31 cellular contexts compared by ENCODE assay signal in genomic region chr2:10560626-10561025, GRCh38.
"Had no signal": no experiment of that assay in that cellular context is flagged by ENCODE, and none has a peak within 500 bp of the region (broad histone marks: within the 10 kb centered on the region; RNA-seq: fewer than 3 reads in every experiment).

No MANE protein-coding gene starts in this region.

- ATAC-seq: activated T-cell treated with anti-CD3 and anti-CD28 coated beads, Interleukin-2, amount 50 U/mL, for 72 hours; SK-N-SH treated with all-trans-retinoic acid at 6 μM for 48 hours had no signal

- H3K9me3 Mint-ChIP-seq: activated CD4-positive, alpha-beta memory T cell treated with anti-CD3 and anti-CD28 coated beads for 36 hours; activated CD4-positive, alpha-beta T cell treated with anti-CD3 and anti-CD28 coated beads, Interleukin-2, amount 10 ng/mL, durations not matched to agents 7 days and 5 days; activated T-helper 2 cell treated with anti-CD3 and anti-CD28 coated beads, Interferon-gamma antibody, Interleukin-2, Interleukin-4, amounts not matched to agents 10 μg/mL and 5 μg/mL and 100 μg/mL, durations not matched to agents 14 hours and 24 hours and 36 hours had no signal

- H3K36me3 ChIP-seq: breast epithelium, Peyer's patch, SJSA1 had no signal

- H3K9me3 ChIP-seq: MG63, Peyer's patch, SJSA1 had no signal

- H3K27me3 Mint-ChIP-seq: activated CD4-positive, alpha-beta memory T cell treated with anti-CD3 and anti-CD28 coated beads for 36 hours; activated CD4-positive, alpha-beta T cell treated with anti-CD3 and anti-CD28 coated beads, Interleukin-2, amount 10 ng/mL, durations not matched to agents 7 days and 5 days had no signal

- H3K4me3 Mint-ChIP-seq: activated CD4-positive, alpha-beta memory T cell treated with anti-CD3 and anti-CD28 coated beads for 36 hours; activated CD4-positive, alpha-beta T cell treated with anti-CD3 and anti-CD28 coated beads, Interleukin-2, amount 10 ng/mL, durations not matched to agents 7 days and 5 days; activated T-cell treated with anti-CD3 and anti-CD28 coated beads, Interleukin-2, amount 50 U/mL, for 72 hours had no signal

- FAIRE-seq: TTC549 had no signal

- H3K4me1 ChIP-seq: breast epithelium, SJSA1 had no signal

- DNase-seq: activated CD4-positive, alpha-beta memory T cell treated with anti-CD3 and anti-CD28 coated beads for 36 hours; activated CD4-positive, alpha-beta T cell treated with anti-CD3 and anti-CD28 coated beads, Interleukin-2, amount 10 ng/mL, durations not matched to agents 7 days and 5 days; activated CD4-positive, CD25-positive, alpha-beta regulatory T cell; activated CD8-positive, alpha-beta memory T cell treated with anti-CD3 and anti-CD28 coated beads for 24 hours; activated gamma-delta T cell treated with Interleukin-2 at 50 U/mL for 16 hours; activated naive CD4-positive, alpha-beta T cell treated with anti-CD3 and anti-CD28 coated beads, Interleukin-2, amount 50 U/mL, for 16 hours; activated T-cell treated with anti-CD3 and anti-CD28 coated beads, Interleukin-2, amount 50 U/mL, for 72 hours; aorta; caudate nucleus; MG63; MV-4-11; NCI-H1092 treated with DMSO at 0.1 percent for 48 hours; NCI-H1417 treated with DMSO at 0.1 percent for 48 hours; NCI-H1694; NCI-H2029; NCI-H2107; NCI-H2171 treated with DMSO at 0.1 percent for 48 hours; NCI-H345; NCI-H510A; NCI-H69; NK-92 treated with Interleukin-12 subunit alpha and Interleukin-12 subunit beta, amount 100 ng/mL, for 24 hours; Peyer's patch; SHP77; SW 1271; T-helper 2 cell; T1000 had no signal

- H3K27ac ChIP-seq: breast epithelium, Peyer's patch, SJSA1 had no signal

- H3K4me3 ChIP-seq: breast epithelium, MG63, Peyer's patch, SJSA1 had no signal

- H3K27ac Mint-ChIP-seq: activated CD4-positive, alpha-beta memory T cell treated with anti-CD3 and anti-CD28 coated beads for 36 hours; activated T-cell treated with anti-CD3 and anti-CD28 coated beads, Interleukin-2, amount 50 U/mL, for 72 hours; activated T-helper 2 cell treated with anti-CD3 and anti-CD28 coated beads, Interferon-gamma antibody, Interleukin-2, Interleukin-4, amounts not matched to agents 10 μg/mL and 5 μg/mL and 100 μg/mL, durations not matched to agents 14 hours and 24 hours and 36 hours had no signal

- H3K27me3 ChIP-seq: breast epithelium, MG63, Peyer's patch, SJSA1 had no signal

- H3K4me1 Mint-ChIP-seq: activated CD4-positive, alpha-beta T cell treated with anti-CD3 and anti-CD28 coated beads, Interleukin-2, amount 10 ng/mL, durations not matched to agents 7 days and 5 days had no signal
